ENCODE assay signal across 13 cellular contexts in genomic region chr4:29131304-29131703, GRCh38.
DNase-seq lines count a peak whose midpoint lies in the region; ATAC-seq and TF ChIP-seq lines count a peak whose summit lies in the region.
"Had no signal": no experiment of that assay in that cellular context is flagged by ENCODE, and none has a peak within 500 bp of the region (broad histone marks: within the 10 kb centered on the region; RNA-seq: fewer than 3 reads in every experiment).

No MANE protein-coding gene starts in this region.

- WGBS in right cardiac atrium: 86% methylated on average over 2 of the region's 2 CpGs

- DNase-seq in left ventricle myocardium inferior (no peak), right cardiac atrium (no peak), NT2/D1 (ENCODE audit: low read depth, low spot score) (peak; percentile 1), fibroblast of the aortic adventitia (ENCODE audit: low read depth) (peak; percentile 2), type B pancreatic cell (ENCODE audit: extremely low spot score, unreplicated experiment) (no peak), foreskin fibroblast (no peak), germinal center (ENCODE audit: low spot score) (no peak)
- DNase-seq in activated naive CD8-positive, alpha-beta T cell treated with anti-CD3 and anti-CD28 coated beads for 36 hours: no peak
- DNase-seq: C1 segment of cervical spinal cord, H9, NCI-H1436 treated with DMSO at 0.1 percent for 48 hours, NCI-H510A treated with DMSO at 0.1 percent for 48 hours, SHP77 treated with DMSO at 0.1 percent for 48 hours had no signal

- no peaks in the 10 kb centered on the region for H3K4me1 Mint-ChIP-seq in type B pancreatic cell (ENCODE audit: unreplicated experiment)
- H3K4me1 Mint-ChIP-seq in activated naive CD8-positive, alpha-beta T cell treated with anti-CD3 and anti-CD28 coated beads for 36 hours: no peaks in the 10 kb centered on the region
- H3K4me1 Mint-ChIP-seq: H9 had no signal

- H3K9me3 Mint-ChIP-seq in type B pancreatic cell: no peaks in the 10 kb centered on the region
- peaks cover 5% of the 10 kb centered on the region for H3K9me3 Mint-ChIP-seq in activated naive CD8-positive, alpha-beta T cell treated with anti-CD3 and anti-CD28 coated beads for 36 hours

- H3K27ac Mint-ChIP-seq in type B pancreatic cell: no peak overlapping the region
- no peak overlapping the region for H3K27ac Mint-ChIP-seq in activated naive CD8-positive, alpha-beta T cell treated with anti-CD3 and anti-CD28 coated beads for 36 hours
- H3K27ac Mint-ChIP-seq: H9 had no signal

- no peak overlapping the region for H3K4me3 Mint-ChIP-seq in type B pancreatic cell
- H3K4me3 Mint-ChIP-seq in activated naive CD8-positive, alpha-beta T cell treated with anti-CD3 and anti-CD28 coated beads for 36 hours: no peak overlapping the region
- H3K4me3 Mint-ChIP-seq: H9 had no signal

- TF ChIP-seq CTCF in left ventricle myocardium inferior (IDR thresholded peaks at IDR 0.05; ENCODE audit: borderline replicate concordance) (peak; percentile 27), fibroblast of the aortic adventitia (IDR thresholded peaks at IDR 0.05; ENCODE audit: insufficient read depth, low read length) (no peak), type B pancreatic cell (conservative IDR thresholded peaks at IDR 0.05) (peak; percentile 15), foreskin fibroblast (IDR thresholded peaks at IDR 0.05; ENCODE audit: low read depth, low read length) (no peak)

- H3K36me3 Mint-ChIP-seq in type B pancreatic cell: no peaks in the 10 kb centered on the region
- H3K36me3 Mint-ChIP-seq in activated naive CD8-positive, alpha-beta T cell treated with anti-CD3 and anti-CD28 coated beads for 36 hours: no peaks in the 10 kb centered on the region

- no peaks in the 10 kb centered on the region for H3K27me3 ChIP-seq in left ventricle myocardium inferior (ENCODE audit: low read depth)
- H3K27me3 ChIP-seq in right cardiac atrium (ENCODE audit: control insufficient read depth, insufficient read depth): no peaks in the 10 kb centered on the region
- H3K27me3 ChIP-seq in NT2/D1 (ENCODE audit: insufficient read depth, insufficient read length): no peaks in the 10 kb centered on the region

- no peaks in the 10 kb centered on the region for H3K4me1 ChIP-seq in left ventricle myocardium inferior
- no peaks in the 10 kb centered on the region for H3K4me1 ChIP-seq in right cardiac atrium (ENCODE audit: control insufficient read depth, insufficient read depth, low read length)
- no peaks in the 10 kb centered on the region for H3K4me1 ChIP-seq in NT2/D1 (ENCODE audit: insufficient read depth, insufficient read length)

- H3K36me3 ChIP-seq in left ventricle myocardium inferior (no peaks in the 10 kb centered on the region), NT2/D1 (ENCODE audit: insufficient read depth, insufficient read length, low read length) (no peaks in the 10 kb centered on the region)

- H3K4me3 ChIP-seq in left ventricle myocardium inferior (no peak overlapping the region), right cardiac atrium (ENCODE audit: low read length) (no peak overlapping the region), NT2/D1 (ENCODE audit: insufficient read length, low read depth) (no peak overlapping the region), fibroblast of the aortic adventitia (ENCODE audit: low read depth, low read length) (no peak overlapping the region), foreskin fibroblast (ENCODE audit: low read depth in 1 of 2, low read length in 2 of 2) (no peak overlapping the region)

- peaks cover 6% of the 10 kb centered on the region for H3K9me3 ChIP-seq in left ventricle myocardium inferior (replicated peaks)
- H3K9me3 ChIP-seq in right cardiac atrium (ENCODE audit: control insufficient read depth, low read length): no peaks in the 10 kb centered on the region
- H3K9me3 ChIP-seq in NT2/D1 (ENCODE audit: insufficient read depth, low read length): no peaks in the 10 kb centered on the region

- H3K9ac ChIP-seq in NT2/D1 (ENCODE audit: insufficient read length, low read depth): no peak overlapping the region

- ATAC-seq in right cardiac atrium: no peak

- intact Hi-C loops in left ventricle myocardium inferior (cut with micrococcal nuclease) (no loop called here), right cardiac atrium (cut with DNase I) (no loop called here)

- H3K27ac ChIP-seq in left ventricle myocardium inferior (replicated peaks) (no peak overlapping the region), right cardiac atrium (ENCODE audit: low read length) (no peak overlapping the region)

- H3K27me3 Mint-ChIP-seq in type B pancreatic cell: no peaks in the 10 kb centered on the region
- H3K27me3 Mint-ChIP-seq in activated naive CD8-positive, alpha-beta T cell treated with anti-CD3 and anti-CD28 coated beads for 36 hours: no peaks in the 10 kb centered on the region

Comparison
In these comparisons a context has a peak if more than half of its experiments do, and no peak if none do; other contexts are left out.
1. DNase-seq: peak in NT2/D1 (single experiment) and fibroblast of the aortic adventitia (single experiment); none in left ventricle myocardium inferior (single experiment), right cardiac atrium (0 of 3), type B pancreatic cell (single experiment), activated naive CD8-positive, alpha-beta T cell treated with anti-CD3 and anti-CD28 coated beads for 36 hours (single experiment), foreskin fibroblast (0 of 2) and germinal center (single experiment).
2. CTCF ChIP-seq: peak in left ventricle myocardium inferior (single experiment) and type B pancreatic cell (single experiment); none in fibroblast of the aortic adventitia (single experiment) and foreskin fibroblast (single experiment).